17 cellular contexts compared by ENCODE assay signal in genomic region chr11:16484434-16484833, GRCh38.
DNase-seq lines count a peak whose midpoint lies in the region; ATAC-seq and TF ChIP-seq lines count a peak whose summit lies in the region.
"Had no signal": no experiment of that assay in that cellular context is flagged by ENCODE, and none has a peak within 500 bp of the region (broad histone marks: within the 10 kb centered on the region; RNA-seq: fewer than 3 reads in every experiment).

No MANE protein-coding gene starts in this region.

- no peak overlapping the region for H3K9ac ChIP-seq in IMR-90 (ENCODE audit: low read depth, low read length)
- H3K9ac ChIP-seq: BLaER1 treated with 17β-estradiol and CSF1 and Interleukin-3, amounts not matched to agents 10 nM and 100 nM had no signal

- no peaks in the 10 kb centered on the region for H3K9me1 ChIP-seq in IMR-90 (ENCODE audit: insufficient read depth, low read length)

- H3K23ac ChIP-seq in IMR-90 (ENCODE audit: low read depth, low read length), result no peak overlapping the region

- no peak overlapping the region for H2AK9ac ChIP-seq in IMR-90 (replicated peaks; ENCODE audit: low read depth, low read length, poor library complexity)

- H3K36me3 ChIP-seq in IMR-90 (ENCODE audit: control insufficient read depth, insufficient read depth, low read length), result no peaks in the 10 kb centered on the region
- H3K36me3 ChIP-seq: BLaER1 treated with 17β-estradiol and CSF1 and Interleukin-3, amounts not matched to agents 10 nM and 100 nM had no signal

- dilution Hi-C loops in IMR-90 (cut with HindIII; ENCODE audit: low sequenced_read_pairs, unreplicated experiment), result no loop called here

- H3K4me3 ChIP-seq in IMR-90 (ENCODE audit: insufficient read depth, low read depth, low read length), result no peak overlapping the region
- H3K4me3 ChIP-seq: A549; BLaER1 treated with 17β-estradiol and CSF1 and Interleukin-3, amounts not matched to agents 10 nM and 100 nM had no signal

- peaks cover 0 to 3% of the 10 kb centered on the region in 2 experiments; a peak in 2 of 4 replicates for H3K79me1 ChIP-seq in IMR-90 (ENCODE audit: low read depth in 1 of 2, low read length in 2 of 2)

- no peak overlapping the region for H3K56ac ChIP-seq in IMR-90 (ENCODE audit: extremely low read depth, insufficient read depth, low read length)

- intact Hi-C loops in IMR-90 (cut with micrococcal nuclease), result no loop called here
- intact Hi-C loops in posterior vena cava (cut with DNase I), result no loop called here

- no peak overlapping the region for H3K4me2 ChIP-seq in IMR-90 (ENCODE audit: low read depth, low read length)
- H3K4me2 ChIP-seq: A549; BLaER1 treated with 17β-estradiol and CSF1 and Interleukin-3, amounts not matched to agents 10 nM and 100 nM had no signal

- H3K4ac ChIP-seq in IMR-90 (ENCODE audit: low read depth, low read length), result no peak overlapping the region

- DNase-seq in IMR-90 (no peak), mesenteric fat pad (ENCODE audit: low spot score) (peak; percentile 74), posterior vena cava (ENCODE audit: low spot score) (peak; percentile 61), OCI-M2 (lab: John Stamatoyannopoulos, UW; ENCODE audit: unreplicated experiment) (no peak)
- DNase-seq in activated naive CD4-positive, alpha-beta T cell treated with Interleukin-2 at 50 U/mL for 16 hours, result no peak
- DNase-seq: AML-193; Caco-2; Calu3; CD4-positive, alpha-beta T cell; CD8-positive, alpha-beta T cell; DMS79 treated with DMSO at 0.1 percent for 48 hours; GF-D8 had no signal

- in situ Hi-C loops in IMR-90 (cut with MboI; ENCODE audit: low sequenced_read_pairs), result no loop called here

- H4K8ac ChIP-seq in IMR-90 (ENCODE audit: low read depth in 2 of 2, low read length in 2 of 2), result no peak overlapping the region

- no peaks in the 10 kb centered on the region for H3K4me1 ChIP-seq in IMR-90 (ENCODE audit: control insufficient read depth, insufficient read depth, low read length)
- H3K4me1 ChIP-seq: A549; BLaER1 treated with 17β-estradiol and CSF1 and Interleukin-3, amounts not matched to agents 10 nM and 100 nM had no signal

- H3K9me3 ChIP-seq in IMR-90 (ENCODE audit: control insufficient read depth, insufficient read depth, low read length), result no peaks in the 10 kb centered on the region
- H3K9me3 ChIP-seq: A549; BLaER1 treated with 17β-estradiol and CSF1 and Interleukin-3, amounts not matched to agents 10 nM and 100 nM; Caco-2 had no signal

- no peak for TF ChIP-seq POLR2A in IMR-90 (IDR thresholded peaks at IDR 0.05; ENCODE audit: low read depth, low read length)

- H2AK5ac ChIP-seq in IMR-90 (ENCODE audit: low read depth, low read length), result no peak overlapping the region

- H3K27ac ChIP-seq in IMR-90 (ENCODE audit: insufficient read depth, low read length), result no peak overlapping the region
- H3K27ac ChIP-seq: 22Rv1; A549; BLaER1 treated with 17β-estradiol and CSF1 and Interleukin-3, amounts not matched to agents 10 nM and 100 nM; C4-2B had no signal

- no peak overlapping the region for H3K18ac ChIP-seq in IMR-90 (ENCODE audit: low read depth, low read length)

- TF ChIP-seq RAD21 in IMR-90 (IDR thresholded peaks at IDR 0.05; ENCODE audit: low read length), result no peak

- no peak overlapping the region for H2BK120ac ChIP-seq in IMR-90 (ENCODE audit: low read depth, low read length)

- no peak overlapping the region for H2AFZ ChIP-seq in IMR-90 (replicated peaks; ENCODE audit: low read length, poor library complexity)

- no peaks in the 10 kb centered on the region for H3K27me3 ChIP-seq in IMR-90 (ENCODE audit: control insufficient read depth, insufficient read depth, low read length)
- H3K27me3 ChIP-seq: BLaER1 treated with 17β-estradiol and CSF1 and Interleukin-3, amounts not matched to agents 10 nM and 100 nM had no signal

- CTCF ChIA-PET in IMR-90 (lab: Yijun Ruan, JAX), result no interaction called here

- no peak overlapping the region for H2BK5ac ChIP-seq in IMR-90 (ENCODE audit: low read depth, low read length, poor library complexity, severe bottlenecking)

- H2BK15ac ChIP-seq in IMR-90 (ENCODE audit: low read depth, low read length), result no peak overlapping the region

- ATAC-seq in IMR-90 (ENCODE audit: low read depth), result no peak
- no peak for ATAC-seq in HG02981 (IDR thresholded peaks at IDR 0.05; ENCODE audit: unreplicated experiment)
- ATAC-seq: A549; CD8-positive, alpha-beta T cell had no signal

- WGBS in IMR-90 (ENCODE audit: extremely low coverage in 2 of 2, insufficient read length in 1 of 2), 2 experiments, result 100% methylated on average over 1 of the region's 7 CpGs; no CpG with 5 or more reads in 1 of the 2 experiments

- H4K20me1 ChIP-seq in IMR-90 (ENCODE audit: insufficient read depth, low read length), result no peaks in the 10 kb centered on the region
- H4K20me1 ChIP-seq: BLaER1 treated with 17β-estradiol and CSF1 and Interleukin-3, amounts not matched to agents 10 nM and 100 nM had no signal

- H4K5ac ChIP-seq in IMR-90 (ENCODE audit: low read depth, low read length), result no peak overlapping the region

- BruUV-seq in IMR-90 (replicated peaks; lab: Mats Ljungman, UMichigan), result no TSS peak

- no peak for TF ChIP-seq CTCF in IMR-90 (conservative IDR thresholded peaks at IDR 0.05; ENCODE audit: low read depth, low read length)

- H3K14ac ChIP-seq in IMR-90 (replicated peaks; ENCODE audit: low read depth, low read length), result no peak overlapping the region

- H2BK20ac ChIP-seq in IMR-90 (ENCODE audit: low read depth, low read length), result no peak overlapping the region

- POLR2A ChIA-PET in IMR-90 (lab: Charles Lee; ENCODE audit: unreplicated experiment), result no interaction called here

- no peak overlapping the region for H4K91ac ChIP-seq in IMR-90 (ENCODE audit: insufficient read depth, low read depth, low read length)

TF ChIP-seq in IMR-90, 13 proteins besides CTCF, POLR2A, EP300 and RAD21:
- TF ChIP-seq BHLHE40 (IDR thresholded peaks at IDR 0.05; ENCODE audit: low read depth, low read length), result no peak
- peak; percentile 48; the same call in 1 of the 2 replicates for TF ChIP-seq CEBPB (IDR thresholded peaks at IDR 0.05; ENCODE audit: low read depth, low read length)
TF ChIP-seq in IMR-90: peak in this region for 1.

Comparison
In these comparisons a context has a peak if more than half of its experiments do, and no peak if none do; other contexts are left out.
1. DNase-seq: peak in mesenteric fat pad (single experiment) and posterior vena cava (single experiment); none in IMR-90 (single experiment), OCI-M2 (single experiment) and activated naive CD4-positive, alpha-beta T cell treated with Interleukin-2 at 50 U/mL for 16 hours (single experiment).